8 cellular contexts compared by ENCODE assay signal in genomic region chr16:10895053-10895946, GRCh38. TPM values are rescaled to one million over a fixed set of nuclear protein-coding genes. Genes with fewer than 3 reads are reported as not detected.
DNase-seq lines count a peak whose midpoint lies in the region; ATAC-seq and TF ChIP-seq lines count a peak whose summit lies in the region.

No MANE protein-coding gene starts in this region.

- no peak overlapping the region for H3K4me3 ChIP-seq in Karpas-422 (ENCODE audit: low read length)

- BruUV-seq in Calu3 (replicated peaks; lab: Mats Ljungman, UMichigan) = no TSS peak

- peaks cover 98% of the 10 kb centered on the region for H3K4me1 ChIP-seq in Karpas-422 (ENCODE audit: low read length)

- H3K9me2 ChIP-seq in Karpas-422 (replicated peaks; ENCODE audit: insufficient read depth, low read length) = no peaks in the 10 kb centered on the region

- intact Hi-C loops in Calu3 (cut with micrococcal nuclease; ENCODE audit: unreplicated experiment) = no loop called here

- H3K36me3 Mint-ChIP-seq in Calu3 (ENCODE audit: insufficient read depth, unreplicated experiment) = no peaks in the 10 kb centered on the region

- peak overlapping the region; percentile 96 for H3K27ac ChIP-seq in Karpas-422 (ENCODE audit: low read length)

- peak overlapping the region; percentile 5; the same call in 1 of the 2 replicates for H3K9ac ChIP-seq in Karpas-422 (ENCODE audit: low read length)

- DNase-seq in Calu3 (peak; percentile 15), Karpas-422 (peak; percentile 81), astrocyte of the hippocampus (ENCODE audit: low read depth, low spot score) (peak; percentile 65), lung microvascular endothelial cell (ENCODE audit: low read depth in 2 of 2) (peak; percentile 35 to 56), mesenteric fat pad (ENCODE audit: low spot score) (no peak), DMS153 treated with DMSO at 0.1 percent for 48 hours (lab: John Stamatoyannopoulos, UW; ENCODE audit: unreplicated experiment) (no peak)

- TF ChIP-seq CTCF in Calu3 (IDR thresholded peaks at IDR 0.05; ENCODE audit: unreplicated experiment) = no peak

- peaks cover 70% of the 10 kb centered on the region for H3K79me2 ChIP-seq in Karpas-422 (ENCODE audit: low read length)

- H3K27me3 Mint-ChIP-seq in Calu3 (ENCODE audit: unreplicated experiment) = no peaks in the 10 kb centered on the region

- H4K20me1 ChIP-seq in Karpas-422 (ENCODE audit: insufficient read depth, low read depth, low read length) = peaks cover 4% of the 10 kb centered on the region; the same call in 1 of the 2 replicates

- H3K4me1 Mint-ChIP-seq in Calu3 (ENCODE audit: low read depth, unreplicated experiment) = peaks cover 10% of the 10 kb centered on the region

- H3K4me3 Mint-ChIP-seq in Calu3 (ENCODE audit: low read depth, unreplicated experiment) = no peak overlapping the region

- H3K9me3 Mint-ChIP-seq in Calu3 (ENCODE audit: low read depth, unreplicated experiment) = no peaks in the 10 kb centered on the region

- H3K9me3 ChIP-seq in Karpas-422 (ENCODE audit: low read length) = no peaks in the 10 kb centered on the region

- CTCF ChIA-PET in Calu3 (lab: Charles Lee) = interaction anchor here (0.8 kb wide), 1 partner anchor 24 kb away, joined by 3 read pairs; no protein-coding TSS in a partner anchor

- H3K36me3 ChIP-seq in Karpas-422 (ENCODE audit: insufficient read depth, low read length) = peaks cover 51% of the 10 kb centered on the region

- no peak overlapping the region for H2AFZ ChIP-seq in Karpas-422 (ENCODE audit: low read length)

- no peak for ATAC-seq in GM18873 (IDR thresholded peaks at IDR 0.05; ENCODE audit: low FRiP score, unreplicated experiment)
- ATAC-seq in GM18867 (IDR thresholded peaks at IDR 0.05; ENCODE audit: unreplicated experiment) = no peak

- no peak overlapping the region for H3K27ac Mint-ChIP-seq in Calu3 (ENCODE audit: unreplicated experiment)

- peak overlapping the region; percentile 53 for H3K4me2 ChIP-seq in Karpas-422 (ENCODE audit: low read depth, low read length, poor library complexity, severe bottlenecking)

- no peaks in the 10 kb centered on the region for H3K27me3 ChIP-seq in Karpas-422 (ENCODE audit: low read length)

RNA-seq across cellular contexts. Expression of gene CIITA, which starts 18.3 kb away (rescaled TPM):
- total RNA-seq in Calu3 (2022) (16.3 and 22.4 TPM in 2 replicates), lung microvascular endothelial cell (under 0.01 TPM in 1 of 2 replicates, not detected in the other), mesenteric fat pad (10.0 TPM)
- 66.2 and 96.5 TPM in 2 replicates for total RNA-seq in Karpas-422 (2014; rRNA removed; shearing (Covaris generic); ENCODE audit: low replicate concordance)

RNA-seq across cellular contexts. Expression of gene DEXI, which starts 47.0 kb away (rescaled TPM):
- total RNA-seq in Calu3 (2022) (32.3 and 40.3 TPM in 2 replicates), lung microvascular endothelial cell (31.4 and 62.3 TPM in 2 replicates), mesenteric fat pad (41.6 TPM)
- 40.7 and 59.7 TPM in 2 replicates for total RNA-seq in Karpas-422 (2014; rRNA removed; shearing (Covaris generic); ENCODE audit: low replicate concordance)

RNA-seq across cellular contexts. Expression of gene CLEC16A, which starts 49.1 kb away (rescaled TPM):
- total RNA-seq in Calu3 (2022) = 33.0 and 37.5 TPM in 2 replicates
- total RNA-seq in Karpas-422 (2014; rRNA removed; shearing (Covaris generic); ENCODE audit: low replicate concordance) = 14.4 and 17.4 TPM in 2 replicates
- total RNA-seq in lung microvascular endothelial cell = 10.5 and 23.4 TPM in 2 replicates
- total RNA-seq in mesenteric fat pad = 27.5 TPM

Comparison
In these comparisons a context has a peak if more than half of its experiments do, and no peak if none do; other contexts are left out.
1. DNase-seq: peak in Calu3 (single experiment), Karpas-422 (single experiment), astrocyte of the hippocampus (single experiment) and lung microvascular endothelial cell (2 of 2); none in mesenteric fat pad (single experiment) and DMS153 treated with DMSO at 0.1 percent for 48 hours (single experiment).
2. RNA of gene CIITA, which starts 18.3 kb away (total RNA-seq): 66.2 to 96.5 TPM in Karpas-422, 16.3 to 22.4 TPM in Calu3 and 10.0 TPM in mesenteric fat pad (single experiment); under 0.01 TPM in lung microvascular endothelial cell; every median in the first group is over 10 times any median in the second.